In genomic region chr12:47808049-47808448, GRCh38 we compare ENCODE assay signal across 8 cellular contexts. TPM values are rescaled to one million over a fixed set of nuclear protein-coding genes. Genes with fewer than 3 reads are reported as not detected.
DNase-seq lines count a peak whose midpoint lies in the region; ATAC-seq, FAIRE-seq and TF ChIP-seq lines count a peak whose summit lies in the region.

No MANE protein-coding gene starts in this region.

- POLR2A ChIA-PET in HepG2 (lab: Yijun Ruan, JAX): interaction anchor here (1.1 kb wide), 2 partner anchors 10 to 13 kb away, joined by 4 read pairs; no protein-coding TSS in a partner anchor

- no peak for FAIRE-seq in HepG2 (lab: Jason Lieb, UNC)

- TF ChIP-seq CTCF in liver (IDR thresholded peaks at IDR 0.05; ENCODE audit: low read depth, low read length, missing input control) (no peak), HepG2 (CRISPR knock-in tag; IDR thresholded peaks at IDR 0.05) (no peak), heart right ventricle (IDR thresholded peaks at IDR 0.05) (no peak)

- peaks cover 1% of the 10 kb centered on the region for H3K79me2 ChIP-seq in HepG2 (ENCODE audit: insufficient read depth, low read length)

- TF ChIP-seq POLR2A in HepG2 (IDR thresholded peaks at IDR 0.05; ENCODE audit: insufficient read depth in 1 of 2, low read depth in 2 of 2, low read length in 2 of 2): no peak

- BruUV-seq in HepG2 (replicated peaks; lab: Mats Ljungman, UMichigan): no TSS peak

- H3K4me3 ChIP-seq in liver (ENCODE audit: low read depth in 1 of 3, low read length in 3 of 3): no peak overlapping the region
- no peak overlapping the region for H3K4me3 ChIP-seq in HepG2 (replicated peaks in 1 of 3; ENCODE audit: insufficient read depth in 1 of 3, low read depth in 2 of 3, low read length in 3 of 3)
- peak overlapping the region in 6 of 10 donors; percentile 1 to 26 (median 19) for H3K4me3 ChIP-seq in heart right ventricle

- no peak for DNase-seq in HepG2 (ENCODE audit: low spot score)
- peak; percentile 59 for DNase-seq in NCI-H146 (lab: John Stamatoyannopoulos, UW)
- DNase-seq in activated T-helper 1 cell treated with Interleukin-2 at 50 U/mL for 16 hours (ENCODE audit: low read depth): peak; percentile 64
- peak; percentile 52 to 76 for DNase-seq in heart right ventricle
- peak; percentile 71 for DNase-seq in stimulated activated CD4-positive, alpha-beta T cell treated with anti-CD3 and anti-CD28 coated beads, Interleukin-2, amount 100 ng/mL, for 4 hours (ENCODE audit: low read depth)
- DNase-seq in NCI-H526 treated with DMSO at 0.1 percent for 48 hours (lab: John Stamatoyannopoulos, UW): no peak
- DNase-seq in OCI-M2 (lab: John Stamatoyannopoulos, UW; ENCODE audit: unreplicated experiment): no peak

- TF ChIP-seq EP300 in HepG2 (IDR thresholded peaks at IDR 0.05; ENCODE audit: low read depth in 2 of 2, low read length in 2 of 2) (no peak), HepG2 (CRISPR knock-in tag; IDR thresholded peaks at IDR 0.05; ENCODE audit: borderline replicate concordance) (no peak)

- H3K27ac ChIP-seq in liver (ENCODE audit: low read depth in 1 of 2, low read length in 2 of 2): peak overlapping the region; percentile 26 to 57
- H3K27ac ChIP-seq in HepG2 (ENCODE audit: extremely low read length, insufficient read depth, low read length): no peak overlapping the region
- H3K27ac ChIP-seq in heart right ventricle: peak overlapping the region; percentile 73 to 100 (median 98)

- H3K9me3 ChIP-seq in liver (ENCODE audit: control insufficient read depth in 4 of 4, low read length in 3 of 4) (no peaks in the 10 kb centered on the region), HepG2 (ENCODE audit: low read length) (no peaks in the 10 kb centered on the region), heart right ventricle (no peaks in the 10 kb centered on the region)

- CTCF ChIA-PET in HepG2 (lab: Yijun Ruan, JAX; ENCODE audit: low intra/inter-chr PET ratio, low total read pairs): no interaction called here

- intact Hi-C loops in HepG2 (cut with micrococcal nuclease; ENCODE audit: unreplicated experiment) (no loop called here), heart right ventricle (cut with DNase I) (no loop called here)

- no peaks in the 10 kb centered on the region for H4K20me1 ChIP-seq in HepG2 (ENCODE audit: insufficient read depth, low read length)

- 56% methylated on average over 9 of the region's 9 CpGs for WGBS in liver
- WGBS in HepG2 (ENCODE audit: low lambda C conversion rate): 91% methylated on average over 7 of the region's 9 CpGs
- 8% methylated on average over 9 of the region's 9 CpGs for WGBS in heart right ventricle, 2 donors

- H3K9ac ChIP-seq in liver (ENCODE audit: low read depth in 1 of 2, low read length in 2 of 2): no peak overlapping the region
- H3K9ac ChIP-seq in HepG2 (ENCODE audit: insufficient read depth, low read depth, low read length): no peak overlapping the region

- peaks cover 2 to 24% (median 7%) of the 10 kb centered on the region in 4 donors for H3K4me1 ChIP-seq in liver (ENCODE audit: control insufficient read depth in 4 of 4, insufficient read depth in 4 of 4, low read length in 3 of 4)
- no peaks in the 10 kb centered on the region for H3K4me1 ChIP-seq in HepG2 (ENCODE audit: insufficient read depth, low read length)
- peaks cover 67 to 100% (median 99%) of the 10 kb centered on the region in 9 donors for H3K4me1 ChIP-seq in heart right ventricle

- H3K36me3 ChIP-seq in liver (ENCODE audit: control insufficient read depth in 4 of 4, insufficient read depth in 3 of 4, low read depth in 1 of 4, low read length in 3 of 4): no peaks in the 10 kb centered on the region
- H3K36me3 ChIP-seq in HepG2 (replicated peaks in 1 of 2; ENCODE audit: control insufficient read depth in 1 of 2, insufficient read depth in 2 of 2, low read length in 2 of 2): no peaks in the 10 kb centered on the region; a peak in 1 of 5 replicates
- peaks cover 0 to 28% (median 0%) of the 10 kb centered on the region in 9 donors for H3K36me3 ChIP-seq in heart right ventricle

- in situ Hi-C loops in HepG2 (cut with HindIII; ENCODE audit: extremely low pct_ligation_motif_present, low pct_unique_long_range_greater_than_20kb): no loop called here

- H3K4me2 ChIP-seq in HepG2 (ENCODE audit: low read depth, low read length): no peak overlapping the region

- TF ChIP-seq RAD21 in liver (IDR thresholded peaks at IDR 0.05) (no peak), HepG2 (CRISPR knock-in tag; IDR thresholded peaks at IDR 0.05) (no peak)

- H2AFZ ChIP-seq in HepG2 (ENCODE audit: low read length): no peak overlapping the region

- ATAC-seq in HepG2: no peak
- ATAC-seq in heart right ventricle: peak in 7 of 8 donors; percentile 4 to 48 (median 39)

- H3K27me3 ChIP-seq in liver (ENCODE audit: control insufficient read depth in 4 of 4, insufficient read depth in 4 of 4, low read length in 3 of 4) (no peaks in the 10 kb centered on the region), HepG2 (ENCODE audit: control insufficient read depth in 1 of 2, insufficient read depth in 2 of 2, low read length in 2 of 2) (no peaks in the 10 kb centered on the region), heart right ventricle (no peaks in the 10 kb centered on the region)

RNA-seq across cellular contexts. Expression of gene HDAC7, which starts 11.7 kb away (rescaled TPM):
- total RNA-seq in liver (10 to 100 TPM in 1 of 2 donors, 1 to 10 TPM in 1; 7.1 to 14.7 TPM), HepG2 (2016; rRNA removed; fragmentation: Illumina TruSeq; extraction: Trizol) (3.7 and 4.6 TPM in 2 replicates), heart right ventricle (10 to 100 TPM; 26.9 to 50.7 (median 38.5) TPM)
- polyA plus RNA-seq in liver (1 to 10 TPM; 3.5 to 7.2 TPM), HepG2 (2011; rRNA removed) (8.5 and 10.8 TPM in 2 replicates), heart right ventricle (10 to 100 TPM; 40.4 to 75.6 TPM)
- total RNA-seq in HepG2 (2016; cell fraction: cytosol; rRNA removed; fragmentation: Illumina TruSeq; extraction: Trizol; ENCODE audit: low read depth): 1.5 and 2.7 TPM in 2 replicates
- 3.3 and 5.0 TPM in 2 replicates for total RNA-seq in HepG2 (2016; cell fraction: insoluble cytoplasmic fraction; rRNA removed; fragmentation: Illumina TruSeq; extraction: Trizol)
- 4.5 and 5.3 TPM in 2 replicates for total RNA-seq in HepG2 (2016; cell fraction: membrane; rRNA removed; fragmentation: Illumina TruSeq; extraction: Trizol)
- total RNA-seq in HepG2 (2016; cell fraction: nucleus; rRNA removed; fragmentation: Illumina TruSeq; extraction: Trizol): 5.2 and 5.6 TPM in 2 replicates
- 3.4 and 5.9 TPM in 2 replicates for polyA plus RNA-seq in HepG2 (2011; cell fraction: cytosol; rRNA removed)
- 44.6 and 61.9 TPM in 2 replicates for polyA plus RNA-seq in HepG2 (2011; cell fraction: nucleus; rRNA removed)
- polyA plus RNA-seq in HepG2 (2012): 3.9 and 6.2 TPM in 2 replicates
- 1.6 and 1.8 TPM in 2 replicates for polyA plus RNA-seq in HepG2 (2016; cell fraction: cytosol; fragmentation: Illumina TruSeq; extraction: Trizol; ENCODE audit: low read depth)
- 7.3 and 8.0 TPM in 2 replicates for polyA plus RNA-seq in HepG2 (2016; cell fraction: insoluble cytoplasmic fraction; fragmentation: Illumina TruSeq; extraction: Trizol; ENCODE audit: low read depth)
- polyA plus RNA-seq in HepG2 (2016; cell fraction: membrane; fragmentation: Illumina TruSeq; extraction: Trizol; ENCODE audit: low read depth): 5.0 and 6.0 TPM in 2 replicates
- polyA plus RNA-seq in HepG2 (2016; cell fraction: nucleus; fragmentation: Illumina TruSeq; extraction: Trizol; ENCODE audit: insufficient read depth, low read depth): 15.8 and 16.2 TPM in 2 replicates
- 11.8 and 35.8 TPM in 2 replicates for polyA minus RNA-seq in HepG2 (2011; rRNA and poly(A)+ RNA removed; ENCODE audit: low replicate concordance)
- 2.3 and 4.6 TPM in 2 replicates for polyA minus RNA-seq in HepG2 (2011; cell fraction: cytosol; rRNA and poly(A)+ RNA removed)
- polyA minus RNA-seq in HepG2 (2011; cell fraction: nucleus; rRNA and poly(A)+ RNA removed): 6.8 and 9.5 TPM in 2 replicates

RNA-seq across cellular contexts. Expression of gene SLC48A1, which starts 35.0 kb away (rescaled TPM):
- total RNA-seq in liver: 10 to 100 TPM in 1 of 2 donors, 1 to 10 TPM in 1; 6.1 to 15.4 TPM
- 10 to 100 TPM in 1 of 2 donors, 1 to 10 TPM in 1; 8.3 to 10.4 TPM for polyA plus RNA-seq in liver
- total RNA-seq in HepG2 (2016; rRNA removed; fragmentation: Illumina TruSeq; extraction: Trizol): 2.6 and 3.7 TPM in 2 replicates
- 2.3 and 3.1 TPM in 2 replicates for total RNA-seq in HepG2 (2016; cell fraction: cytosol; rRNA removed; fragmentation: Illumina TruSeq; extraction: Trizol; ENCODE audit: low read depth)
- total RNA-seq in HepG2 (2016; cell fraction: insoluble cytoplasmic fraction; rRNA removed; fragmentation: Illumina TruSeq; extraction: Trizol): 2.3 and 3.4 TPM in 2 replicates
- total RNA-seq in HepG2 (2016; cell fraction: membrane; rRNA removed; fragmentation: Illumina TruSeq; extraction: Trizol): 5.0 and 6.3 TPM in 2 replicates
- 2.5 and 2.6 TPM in 2 replicates for total RNA-seq in HepG2 (2016; cell fraction: nucleus; rRNA removed; fragmentation: Illumina TruSeq; extraction: Trizol)
- 2.2 and 3.1 TPM in 2 replicates for polyA plus RNA-seq in HepG2 (2011; rRNA removed)
- polyA plus RNA-seq in HepG2 (2011; cell fraction: cytosol; rRNA removed): 2.4 and 2.6 TPM in 2 replicates
- polyA plus RNA-seq in HepG2 (2011; cell fraction: nucleus; rRNA removed): 3.1 and 4.1 TPM in 2 replicates
- 2.1 and 3.5 TPM in 2 replicates for polyA plus RNA-seq in HepG2 (2012)
- 3.8 and 3.9 TPM in 2 replicates for polyA plus RNA-seq in HepG2 (2016; cell fraction: cytosol; fragmentation: Illumina TruSeq; extraction: Trizol; ENCODE audit: low read depth)
- polyA plus RNA-seq in HepG2 (2016; cell fraction: insoluble cytoplasmic fraction; fragmentation: Illumina TruSeq; extraction: Trizol; ENCODE audit: low read depth): 2.6 and 3.2 TPM in 2 replicates
- polyA plus RNA-seq in HepG2 (2016; cell fraction: membrane; fragmentation: Illumina TruSeq; extraction: Trizol; ENCODE audit: low read depth): 6.3 and 6.9 TPM in 2 replicates
- 5.6 and 6.3 TPM in 2 replicates for polyA plus RNA-seq in HepG2 (2016; cell fraction: nucleus; fragmentation: Illumina TruSeq; extraction: Trizol; ENCODE audit: insufficient read depth, low read depth)
- 5.7 and 45.5 TPM in 2 replicates for polyA minus RNA-seq in HepG2 (2011; rRNA and poly(A)+ RNA removed; ENCODE audit: low replicate concordance)
- 1.5 and 2.1 TPM in 2 replicates for polyA minus RNA-seq in HepG2 (2011; cell fraction: cytosol; rRNA and poly(A)+ RNA removed)
- polyA minus RNA-seq in HepG2 (2011; cell fraction: nucleus; rRNA and poly(A)+ RNA removed): 1.7 and 2.8 TPM in 2 replicates
- total RNA-seq in heart right ventricle: 10 to 100 TPM; 18.6 to 31.9 (median 22.1) TPM
- 10 to 100 TPM; 12.6 to 26.2 TPM for polyA plus RNA-seq in heart right ventricle

RNA-seq across cellular contexts. Expression of gene RAPGEF3, which starts 49.4 kb away (rescaled TPM):
- 1 to 10 TPM; 1.3 to 4.3 TPM for total RNA-seq in liver
- 1 to 10 TPM; 1.3 to 1.6 TPM for polyA plus RNA-seq in liver
- 0.07 TPM in 1 of 2 replicates, not detected in the other for total RNA-seq in HepG2 (2016; rRNA removed; fragmentation: Illumina TruSeq; extraction: Trizol)
- total RNA-seq in HepG2 (2016; cell fraction: cytosol; rRNA removed; fragmentation: Illumina TruSeq; extraction: Trizol; ENCODE audit: low read depth): not detected in 2 replicates
- 0.09 TPM in 1 of 2 replicates, not detected in the other for total RNA-seq in HepG2 (2016; cell fraction: insoluble cytoplasmic fraction; rRNA removed; fragmentation: Illumina TruSeq; extraction: Trizol)
- total RNA-seq in HepG2 (2016; cell fraction: membrane; rRNA removed; fragmentation: Illumina TruSeq; extraction: Trizol): 0.03 TPM in 1 of 2 replicates, not detected in the other
- 0.40 TPM in 1 of 2 replicates, not detected in the other for total RNA-seq in HepG2 (2016; cell fraction: nucleus; rRNA removed; fragmentation: Illumina TruSeq; extraction: Trizol)
- 0.07 and 0.37 TPM in 2 replicates for polyA plus RNA-seq in HepG2 (2011; rRNA removed)
- polyA plus RNA-seq in HepG2 (2011; cell fraction: cytosol; rRNA removed): 0.05 and 0.13 TPM in 2 replicates
- 0.56 and 0.95 TPM in 2 replicates for polyA plus RNA-seq in HepG2 (2011; cell fraction: nucleus; rRNA removed)
- polyA plus RNA-seq in HepG2 (2012): 0.11 and 0.16 TPM in 2 replicates
- polyA plus RNA-seq in HepG2 (2016; cell fraction: cytosol; fragmentation: Illumina TruSeq; extraction: Trizol; ENCODE audit: low read depth): not detected in 2 replicates
- 0.17 TPM in 1 of 2 replicates, not detected in the other for polyA plus RNA-seq in HepG2 (2016; cell fraction: insoluble cytoplasmic fraction; fragmentation: Illumina TruSeq; extraction: Trizol; ENCODE audit: low read depth)
- polyA plus RNA-seq in HepG2 (2016; cell fraction: membrane; fragmentation: Illumina TruSeq; extraction: Trizol; ENCODE audit: low read depth): not detected in 2 replicates
- 0.63 TPM in 1 of 2 replicates, not detected in the other for polyA plus RNA-seq in HepG2 (2016; cell fraction: nucleus; fragmentation: Illumina TruSeq; extraction: Trizol; ENCODE audit: insufficient read depth, low read depth)
- 0.28 and 2.0 TPM in 2 replicates for polyA minus RNA-seq in HepG2 (2011; rRNA and poly(A)+ RNA removed; ENCODE audit: low replicate concordance)
- polyA minus RNA-seq in HepG2 (2011; cell fraction: cytosol; rRNA and poly(A)+ RNA removed): not detected in 2 replicates
- 0.13 and 1.1 TPM in 2 replicates for polyA minus RNA-seq in HepG2 (2011; cell fraction: nucleus; rRNA and poly(A)+ RNA removed)
- total RNA-seq in heart right ventricle: 10 to 100 TPM in 9 of 10 donors, 1 to 10 TPM in 1; 9.5 to 54.9 (median 19.8) TPM
- polyA plus RNA-seq in heart right ventricle: 100 to 1,000 TPM in 1 of 2 donors, 10 to 100 TPM in 1; 22.4 to 173 TPM

Comparison
In these comparisons a context has a peak if more than half of its experiments do, and no peak if none do; other contexts are left out.
1. H3K4me3 ChIP-seq: peak in heart right ventricle (6 of 10); none in liver (0 of 3) and HepG2 (0 of 3).
2. DNase-seq: peak in NCI-H146 (single experiment), activated T-helper 1 cell treated with Interleukin-2 at 50 U/mL for 16 hours (single experiment), heart right ventricle (2 of 2) and stimulated activated CD4-positive, alpha-beta T cell treated with anti-CD3 and anti-CD28 coated beads, Interleukin-2, amount 100 ng/mL, for 4 hours (single experiment); none in HepG2 (single experiment), NCI-H526 treated with DMSO at 0.1 percent for 48 hours (single experiment) and OCI-M2 (single experiment).